Comparison of ENCODE assay signal across 18 cellular contexts in the genomic region with DNA sequence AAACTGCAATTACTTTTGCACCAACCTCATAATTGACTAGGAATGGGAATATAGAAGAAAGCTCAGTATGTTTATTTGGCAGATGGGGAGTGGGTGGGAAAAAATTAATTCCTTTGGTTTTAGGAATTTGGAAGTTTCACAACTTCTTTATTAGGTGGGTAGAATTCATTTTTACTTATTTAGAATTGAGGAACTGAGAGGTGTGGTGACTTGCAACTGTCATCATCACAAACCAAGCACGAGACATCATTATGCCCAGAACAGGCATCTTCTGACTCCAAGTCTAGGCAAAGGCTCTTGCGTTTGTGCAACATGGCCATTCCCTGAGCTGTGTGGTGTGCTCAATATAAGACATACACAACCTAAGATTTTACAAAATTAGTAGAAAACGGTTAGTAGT.
DNase-seq lines count a peak whose midpoint lies in the region; ATAC-seq, FAIRE-seq and TF ChIP-seq lines count a peak whose summit lies in the region.
"Had no signal": no experiment of that assay in that cellular context is flagged by ENCODE, and none has a peak within 500 bp of the region (broad histone marks: within the 10 kb centered on the region; RNA-seq: fewer than 3 reads in every experiment).

No MANE protein-coding gene starts in this region.

- no peak for TF ChIP-seq CTCF in D721Med (IDR thresholded peaks at IDR 0.05; ENCODE audit: insufficient read depth, missing control alignments)

- ATAC-seq in GM18861 (IDR thresholded peaks at IDR 0.05; ENCODE audit: unreplicated experiment): peak; percentile 84
- ATAC-seq in GM21423 (IDR thresholded peaks at IDR 0.05; ENCODE audit: unreplicated experiment): peak; percentile 71
- peak; percentile 72 for ATAC-seq in HG03039 (IDR thresholded peaks at IDR 0.05; ENCODE audit: unreplicated experiment)
- ATAC-seq: GM23338, heart right ventricle, upper lobe of right lung had no signal

- DNase-seq in MV-4-11 (lab: John Stamatoyannopoulos, UW): peak; percentile 87
- no peak for DNase-seq in D721Med (ENCODE audit: insufficient read length, low spot score)
- no peak for DNase-seq in frontal cortex (ENCODE audit: low spot score in 2 of 2)
- no peak for DNase-seq in 8988T
- DNase-seq in DMS53 treated with DMSO at 0.1 percent for 48 hours (lab: John Stamatoyannopoulos, UW; ENCODE audit: unreplicated experiment): no peak
- DNase-seq: activated effector memory CD4-positive, alpha-beta T cell treated with anti-CD3 and anti-CD28 coated beads, Interleukin-2, amount 50 U/mL, for 16 hours; DND-41; heart right ventricle; KG1; kidney glomerular epithelial cell; NCI-H1436 treated with DMSO at 0.1 percent for 48 hours; NCI-H446; SK-N-SH; upper lobe of right lung had no signal

- FAIRE-seq in D721Med (lab: Jason Lieb, UNC) (no peak), frontal cortex (lab: Jason Lieb, UNC) (no peak)
